Comparison of ENCODE assay signal across 11 cellular contexts in genomic region chr17:83076930-83077329, GRCh38. TPM values are rescaled to one million over a fixed set of nuclear protein-coding genes. Genes with fewer than 3 reads are reported as not detected.
DNase-seq lines count a peak whose midpoint lies in the region; TF ChIP-seq lines count a peak whose summit lies in the region.
"Had no signal": no experiment of that assay in that cellular context is flagged by ENCODE, and none has a peak within 500 bp of the region (broad histone marks: within the 10 kb centered on the region; RNA-seq: fewer than 3 reads in every experiment).

No MANE protein-coding gene starts in this region.

- no peak overlapping the region for H2BK120ac ChIP-seq in mesendoderm (ENCODE audit: low read depth, low read length)

- no peak overlapping the region for H3K9ac ChIP-seq in mesendoderm (ENCODE audit: low read length)
- no peak overlapping the region for H3K9ac ChIP-seq in GM23248

- no peaks in the 10 kb centered on the region for H3K27me3 ChIP-seq in breast epithelium
- H3K27me3 ChIP-seq in mesendoderm (ENCODE audit: insufficient read depth, low read length, poor library complexity) = peaks cover 11% of the 10 kb centered on the region
- H3K27me3 ChIP-seq in GM23248 (replicated peaks; ENCODE audit: insufficient read depth) = no peaks in the 10 kb centered on the region

- H3K36me3 Mint-ChIP-seq in MCF 10A (ENCODE audit: insufficient read depth, unreplicated experiment) (no peaks in the 10 kb centered on the region), endothelial cell (ENCODE audit: low read depth, unreplicated experiment) (no peaks in the 10 kb centered on the region), type B pancreatic cell (peaks cover 3% of the 10 kb centered on the region)

- TF ChIP-seq CTCF in MCF 10A (IDR thresholded peaks at IDR 0.05; ENCODE audit: unreplicated experiment) (peak; percentile 38), breast epithelium (IDR thresholded peaks at IDR 0.05) (no peak), OCI-LY7 (conservative IDR thresholded peaks at IDR 0.05; ENCODE audit: low read length) (peak; percentile 60), endothelial cell (IDR thresholded peaks at IDR 0.05; ENCODE audit: unreplicated experiment) (no peak), type B pancreatic cell (conservative IDR thresholded peaks at IDR 0.05) (no peak)

- no peaks in the 10 kb centered on the region for H3K79me2 ChIP-seq in OCI-LY7 (ENCODE audit: insufficient read depth, low read depth, low read length)
- no peaks in the 10 kb centered on the region for H3K79me2 ChIP-seq in mesendoderm (ENCODE audit: control insufficient read depth, insufficient read depth, low read length)
- H3K79me2 ChIP-seq in GM23248 (ENCODE audit: insufficient read depth) = peaks cover 12% of the 10 kb centered on the region

- no peak overlapping the region for H3K4ac ChIP-seq in mesendoderm (ENCODE audit: low read depth, low read length)

- H3K27ac Mint-ChIP-seq in MCF 10A (ENCODE audit: low read depth, unreplicated experiment) (no peak overlapping the region), endothelial cell (ENCODE audit: unreplicated experiment) (no peak overlapping the region), type B pancreatic cell (peak overlapping the region; percentile 29)

- POLR2A ChIA-PET in MCF 10A (lab: Yijun Ruan, JAX) = no interaction called here
- POLR2A ChIA-PET in OCI-LY7 (lab: Charles Lee) = interaction anchor here (1.0 kb wide), 1 partner anchor 25 kb away, joined by 3 read pairs; no protein-coding TSS in a partner anchor

- no peak overlapping the region for H3K4me3 ChIP-seq in breast epithelium
- no peak overlapping the region for H3K4me3 ChIP-seq in OCI-LY7 (ENCODE audit: low read depth, low read length, poor library complexity, severe bottlenecking)
- H3K4me3 ChIP-seq in mesendoderm (ENCODE audit: low read length) = no peak overlapping the region
- no peak overlapping the region for H3K4me3 ChIP-seq in GM23248

- no peak for TF ChIP-seq POLR2A in breast epithelium (IDR thresholded peaks at IDR 0.05)

- CTCF ChIA-PET in MCF 10A (lab: Yijun Ruan, JAX) = interaction anchor here (0.6 to 1.0 kb wide), 3 partner anchors 13 to 201 kb away, joined by 3 read pairs; no protein-coding TSS in a partner anchor
- CTCF ChIA-PET in OCI-LY7 (lab: Charles Lee; ENCODE audit: unreplicated experiment) = no interaction called here

- peaks cover 7% of the 10 kb centered on the region for H3F3A ChIP-seq in GM23248 (ENCODE audit: insufficient read depth)

- no peak overlapping the region for H2BK15ac ChIP-seq in mesendoderm (replicated peaks; ENCODE audit: low read depth)

- H2BK5ac ChIP-seq in mesendoderm (ENCODE audit: low read length) = no peak overlapping the region

- H3K4me1 ChIP-seq in breast epithelium (peaks cover 0 to 3% of the 10 kb centered on the region in 2 donors), OCI-LY7 (ENCODE audit: insufficient read depth, low read length, poor library complexity, severe bottlenecking) (peaks cover 24% of the 10 kb centered on the region), mesendoderm (ENCODE audit: control insufficient read depth, low read depth, low read length) (no peaks in the 10 kb centered on the region), GM23248 (ENCODE audit: insufficient read depth) (peaks cover under 1% of the 10 kb centered on the region; the same call in 1 of the 2 replicates)

- no peak overlapping the region for H3K4me2 ChIP-seq in OCI-LY7 (ENCODE audit: low read length)
- H3K4me2 ChIP-seq in mesendoderm (ENCODE audit: low read length) = no peak overlapping the region
- no peak overlapping the region for H3K4me2 ChIP-seq in GM23248 (ENCODE audit: unreplicated experiment)

- H3K9me2 ChIP-seq in OCI-LY7 (ENCODE audit: insufficient read depth, low read length) (no peaks in the 10 kb centered on the region), GM23248 (ENCODE audit: insufficient read depth) (no peaks in the 10 kb centered on the region)

- in situ Hi-C loops in GM23248 (cut with MboI) = no loop called here

- H4K20me1 ChIP-seq in OCI-LY7 (ENCODE audit: insufficient read depth, low read length) = no peaks in the 10 kb centered on the region
- no peaks in the 10 kb centered on the region for H4K20me1 ChIP-seq in GM23248 (ENCODE audit: insufficient read depth)

- DNase-seq in MCF 10A (ENCODE audit: unreplicated experiment) (peak; percentile 53), breast epithelium (ENCODE audit: low spot score in 2 of 2) (no peak), OCI-LY7 (ENCODE audit: low spot score) (no peak), endothelial cell (ENCODE audit: low spot score) (no peak), type B pancreatic cell (ENCODE audit: extremely low spot score, unreplicated experiment) (no peak), mesendoderm (no peak), AG08396 (ENCODE audit: low spot score) (no peak), GM23248 (no peak)
- DNase-seq: DMS153, posterior cingulate gyrus, Right ventricle myocardium superior had no signal

- H3K4me3 Mint-ChIP-seq in MCF 10A (ENCODE audit: unreplicated experiment) (no peak overlapping the region), endothelial cell (ENCODE audit: unreplicated experiment) (peak overlapping the region; percentile 1), type B pancreatic cell (peak overlapping the region; percentile 54)

- no peak overlapping the region for H4K8ac ChIP-seq in mesendoderm (ENCODE audit: low read depth, low read length)

- no CpG with 5 or more reads among the region's 6 CpGs for WGBS in mesendoderm (ENCODE audit: extremely low coverage, insufficient coverage, low lambda C conversion rate)
- 71 to 79% methylated on average over 6 of the region's 6 CpGs for WGBS in GM23248 (ENCODE audit: low coverage in 1 of 2, low lambda C conversion rate in 2 of 2, missing lambda C conversion rate in 2 of 2), 2 experiments

- no peaks in the 10 kb centered on the region for H3K9me3 ChIP-seq in breast epithelium
- no peaks in the 10 kb centered on the region for H3K9me3 ChIP-seq in OCI-LY7 (ENCODE audit: low read length)
- no peaks in the 10 kb centered on the region for H3K9me3 ChIP-seq in GM23248 (ENCODE audit: low read depth)

- no peak overlapping the region for H4K5ac ChIP-seq in mesendoderm (ENCODE audit: low read length)

- no peak overlapping the region for H3K56ac ChIP-seq in mesendoderm (ENCODE audit: low read length)

- H3K36me3 ChIP-seq in breast epithelium (no peaks in the 10 kb centered on the region), OCI-LY7 (ENCODE audit: insufficient read depth, low read length) (no peaks in the 10 kb centered on the region), mesendoderm (ENCODE audit: control insufficient read depth, insufficient read depth, low read length) (no peaks in the 10 kb centered on the region), GM23248 (ENCODE audit: low read depth) (peaks cover under 1% of the 10 kb centered on the region; the same call in 1 of the 2 replicates)

- BruUV-seq in MCF 10A (replicated peaks; lab: Mats Ljungman, UMichigan) (no TSS peak), OCI-LY7 (replicated peaks; lab: Mats Ljungman, UMichigan) (no TSS peak)

- H3K79me1 ChIP-seq in mesendoderm (ENCODE audit: low read length) = no peaks in the 10 kb centered on the region

- no peaks in the 10 kb centered on the region for H3K9me3 Mint-ChIP-seq in MCF 10A (ENCODE audit: unreplicated experiment)
- H3K9me3 Mint-ChIP-seq in endothelial cell (ENCODE audit: unreplicated experiment) = no peaks in the 10 kb centered on the region
- no peaks in the 10 kb centered on the region for H3K9me3 Mint-ChIP-seq in type B pancreatic cell

- H3K23ac ChIP-seq in mesendoderm (ENCODE audit: low read length) = no peak overlapping the region

- no peak overlapping the region for H2AFZ ChIP-seq in OCI-LY7 (ENCODE audit: low read length)
- H2AFZ ChIP-seq in GM23248 = no peak overlapping the region

- H3K27ac ChIP-seq in breast epithelium (no peak overlapping the region), OCI-LY7 (ENCODE audit: low read depth, low read length, poor library complexity, severe bottlenecking) (no peak overlapping the region), mesendoderm (ENCODE audit: low read depth, low read length) (no peak overlapping the region), GM23248 (no peak overlapping the region)

- intact Hi-C loops in MCF 10A (cut with micrococcal nuclease) = loop anchor here (2.0 kb wide), 1 partner anchor 294 kb away; no protein-coding TSS in a partner anchor
- intact Hi-C loops in breast epithelium (cut with DNase I; ENCODE audit: low total_unique reads) = no loop called here
- intact Hi-C loops in OCI-LY7 (cut with micrococcal nuclease; ENCODE audit: unreplicated experiment) = loop anchor here (2.0 kb wide), 1 partner anchor 294 kb away; no protein-coding TSS in a partner anchor

- no peak overlapping the region for H2AK5ac ChIP-seq in mesendoderm (ENCODE audit: low read length)

- H3K4me1 Mint-ChIP-seq in MCF 10A (ENCODE audit: insufficient read depth, unreplicated experiment) (no peaks in the 10 kb centered on the region), endothelial cell (ENCODE audit: unreplicated experiment) (peaks cover 2% of the 10 kb centered on the region), type B pancreatic cell (ENCODE audit: unreplicated experiment) (peaks cover 6% of the 10 kb centered on the region)

- H3K18ac ChIP-seq in mesendoderm (ENCODE audit: low read length) = no peak overlapping the region

- H3K27me3 Mint-ChIP-seq in MCF 10A (ENCODE audit: insufficient read depth, unreplicated experiment) = no peaks in the 10 kb centered on the region
- H3K27me3 Mint-ChIP-seq in endothelial cell (ENCODE audit: unreplicated experiment) = peaks cover 9% of the 10 kb centered on the region
- H3K27me3 Mint-ChIP-seq in type B pancreatic cell = peaks cover 27% of the 10 kb centered on the region

RNA-seq across cellular contexts. Expression of gene METRNL, which starts 2.5 kb away (rescaled TPM):
- 14.5 and 24.1 TPM in 2 replicates for total RNA-seq in MCF 10A (2022)
- total RNA-seq in breast epithelium = 100 to 1,000 TPM in 1 of 3 donors, 10 to 100 TPM in 2; 41.6 to 102 (median 54.1) TPM
- 16.9 and 18.8 TPM in 2 replicates for total RNA-seq in OCI-LY7 (2014; rRNA removed; shearing (Covaris generic))
- total RNA-seq in OCI-LY7 (2022) = 19.3 and 23.3 TPM in 2 replicates
- total RNA-seq in endothelial cell (ENCODE audit: unreplicated experiment) = 5.3 TPM
- 76.2 and 145 TPM in 2 replicates for total RNA-seq in type B pancreatic cell (ENCODE audit: low replicate concordance)
- polyA plus RNA-seq in mesendoderm (2013, experiment 1 of 2) = 6.8 TPM
- 6.3 TPM for polyA plus RNA-seq in mesendoderm (2013, experiment 2 of 2)
- total RNA-seq in GM23248 (2014; rRNA removed; shearing (Covaris generic)) = 305 and 319 TPM in 2 replicates
- 26.5 and 28.4 TPM in 2 replicates for polyA plus RNA-seq in GM23248 (2016; fragmentation: Nextera tagmentation; extraction: Ambion mirVana)

Comparison
In these comparisons a context has a peak if more than half of its experiments do, and no peak if none do; other contexts are left out.
1. CTCF ChIP-seq: peak in MCF 10A (single experiment) and OCI-LY7 (single experiment); none in breast epithelium (0 of 3), endothelial cell (single experiment) and type B pancreatic cell (single experiment).